ENCODE assay signal across 20 cellular contexts in genomic region chr14:57068511-57068910, GRCh38.
DNase-seq lines count a peak whose midpoint lies in the region; ATAC-seq and TF ChIP-seq lines count a peak whose summit lies in the region.
"Had no signal": no experiment of that assay in that cellular context is flagged by ENCODE, and none has a peak within 500 bp of the region (broad histone marks: within the 10 kb centered on the region; RNA-seq: fewer than 3 reads in every experiment).

No MANE protein-coding gene starts in this region.

- H3K4me1 Mint-ChIP-seq in glutamatergic neuron (ENCODE audit: low read depth, unreplicated experiment), result peaks cover 14% of the 10 kb centered on the region
- peaks cover 3% of the 10 kb centered on the region for H3K4me1 Mint-ChIP-seq in activated T-cell treated with anti-CD3 and anti-CD28 coated beads, Interleukin-2, amount 50 U/mL, for 4 hours (ENCODE audit: low read depth)
- peaks cover 5% of the 10 kb centered on the region for H3K4me1 Mint-ChIP-seq in CD4-positive, alpha-beta T cell (ENCODE audit: low read depth)

- H3K9me3 ChIP-seq in CD4-positive, alpha-beta T cell (ENCODE audit: control insufficient read depth, low read length), result no peaks in the 10 kb centered on the region
- H3K9me3 ChIP-seq: BE2C, SK-N-SH had no signal

- no peaks in the 10 kb centered on the region for H3K36me3 Mint-ChIP-seq in glutamatergic neuron (ENCODE audit: unreplicated experiment)
- no peaks in the 10 kb centered on the region for H3K36me3 Mint-ChIP-seq in activated T-cell treated with anti-CD3 and anti-CD28 coated beads, Interleukin-2, amount 50 U/mL, for 4 hours (ENCODE audit: insufficient read depth)
- no peaks in the 10 kb centered on the region for H3K36me3 Mint-ChIP-seq in CD4-positive, alpha-beta T cell (ENCODE audit: low read depth)
- H3K36me3 Mint-ChIP-seq: CD4-positive, alpha-beta memory T cell had no signal

- H3K27me3 ChIP-seq in CD4-positive, alpha-beta T cell (ENCODE audit: control insufficient read depth, insufficient read depth, low read length), result peaks cover 14% of the 10 kb centered on the region

- POLR2A ChIA-PET in HEK293T (lab: Yijun Ruan, JAX), result no interaction called here
- POLR2A ChIA-PET in CD4-positive, alpha-beta T cell (lab: Charles Lee), result no interaction called here

- ATAC-seq in activated T-cell treated with anti-CD3 and anti-CD28 coated beads, Interleukin-2, amount 50 U/mL, for 4 hours, result no peak
- ATAC-seq in GM21529 (IDR thresholded peaks at IDR 0.05; ENCODE audit: unreplicated experiment), result no peak
- ATAC-seq in sciatic nerve, result no peak
- no peak for ATAC-seq in CD4-positive, alpha-beta T cell (ENCODE audit: poor library complexity)

- intact Hi-C loops in sciatic nerve (cut with DNase I), result no loop called here
- intact Hi-C loops in CD4-positive, alpha-beta T cell (cut with DNase I, micrococcal nuclease), result no loop called here

- DNase-seq in HEK293T (ENCODE audit: extremely low spot score) (no peak), NCI-H524 treated with DMSO at 0.1 percent for 48 hours (lab: John Stamatoyannopoulos, UW) (peak; percentile 57), glutamatergic neuron (no peak), sciatic nerve (ENCODE audit: low spot score) (no peak)
- DNase-seq in activated T-cell treated with anti-CD3 and anti-CD28 coated beads, Interleukin-2, amount 50 U/mL, for 4 hours, result no peak
- DNase-seq in CD4-positive, alpha-beta T cell, result no peak
- DNase-seq: BE2C; CD4-positive, alpha-beta memory T cell; DMS79 treated with DMSO at 0.1 percent for 48 hours; GF-D8; GOT3; KBM-7; MV-4-11; NCI-H1417; NCI-H2029 treated with DMSO at 0.1 percent for 48 hours; NCI-H510A treated with DMSO at 0.1 percent for 48 hours; SHP77; SK-N-SH; T-helper 1 cell had no signal

- H3K27ac Mint-ChIP-seq in glutamatergic neuron (ENCODE audit: unreplicated experiment), result peak overlapping the region; percentile 53
- H3K27ac Mint-ChIP-seq in CD4-positive, alpha-beta T cell, result no peak overlapping the region
- H3K27ac Mint-ChIP-seq: CD4-positive, alpha-beta memory T cell had no signal

- no peak for TF ChIP-seq CTCF in glutamatergic neuron (IDR thresholded peaks at IDR 0.05; ENCODE audit: partially characterized antibody, unreplicated experiment)
- no peak for TF ChIP-seq CTCF in CD4-positive, alpha-beta T cell (IDR thresholded peaks at IDR 0.05)

- H3K4me3 Mint-ChIP-seq in glutamatergic neuron (ENCODE audit: unreplicated experiment), result peak overlapping the region; percentile 20
- no peak overlapping the region for H3K4me3 Mint-ChIP-seq in activated T-cell treated with anti-CD3 and anti-CD28 coated beads, Interleukin-2, amount 50 U/mL, for 4 hours
- H3K4me3 Mint-ChIP-seq in CD4-positive, alpha-beta T cell, result no peak overlapping the region
- H3K4me3 Mint-ChIP-seq: CD4-positive, alpha-beta memory T cell had no signal

- H3K9me3 Mint-ChIP-seq in glutamatergic neuron (ENCODE audit: unreplicated experiment), result no peaks in the 10 kb centered on the region
- no peaks in the 10 kb centered on the region for H3K9me3 Mint-ChIP-seq in activated T-cell treated with anti-CD3 and anti-CD28 coated beads, Interleukin-2, amount 50 U/mL, for 4 hours
- H3K9me3 Mint-ChIP-seq in CD4-positive, alpha-beta T cell, result no peaks in the 10 kb centered on the region
- H3K9me3 Mint-ChIP-seq: CD4-positive, alpha-beta memory T cell had no signal

- peaks cover 6% of the 10 kb centered on the region for H3K27me3 Mint-ChIP-seq in glutamatergic neuron (ENCODE audit: unreplicated experiment)
- peaks cover 23% of the 10 kb centered on the region for H3K27me3 Mint-ChIP-seq in activated T-cell treated with anti-CD3 and anti-CD28 coated beads, Interleukin-2, amount 50 U/mL, for 4 hours (ENCODE audit: low read depth)
- H3K27me3 Mint-ChIP-seq in CD4-positive, alpha-beta T cell, result peaks cover 37% of the 10 kb centered on the region

- no peak overlapping the region for H3K27ac ChIP-seq in CD4-positive, alpha-beta T cell (ENCODE audit: low read depth, low read length)

- CTCF ChIA-PET in HEK293T (lab: Yijun Ruan, JAX), result interaction anchor here (0.6 to 0.7 kb wide), 2 partner anchors 14 to 645 kb away, joined by 3 read pairs; no protein-coding TSS in a partner anchor
- CTCF ChIA-PET in CD4-positive, alpha-beta T cell (lab: Charles Lee), result no interaction called here

TF ChIP-seq in HEK293T, 16 proteins besides CTCF, POLR2A, EP300 and RAD21:
- peak; percentile 27; the same call in 1 of the 2 replicates for TF ChIP-seq PKNOX1 (IDR thresholded peaks at IDR 0.05)
- no peak for TF ChIP-seq ARNT (IDR thresholded peaks at IDR 0.05)
- no peak for TF ChIP-seq TARDBP (IDR thresholded peaks at IDR 0.05)
